Comparison of ENCODE assay signal across 1 cellular context in the genomic region with DNA sequence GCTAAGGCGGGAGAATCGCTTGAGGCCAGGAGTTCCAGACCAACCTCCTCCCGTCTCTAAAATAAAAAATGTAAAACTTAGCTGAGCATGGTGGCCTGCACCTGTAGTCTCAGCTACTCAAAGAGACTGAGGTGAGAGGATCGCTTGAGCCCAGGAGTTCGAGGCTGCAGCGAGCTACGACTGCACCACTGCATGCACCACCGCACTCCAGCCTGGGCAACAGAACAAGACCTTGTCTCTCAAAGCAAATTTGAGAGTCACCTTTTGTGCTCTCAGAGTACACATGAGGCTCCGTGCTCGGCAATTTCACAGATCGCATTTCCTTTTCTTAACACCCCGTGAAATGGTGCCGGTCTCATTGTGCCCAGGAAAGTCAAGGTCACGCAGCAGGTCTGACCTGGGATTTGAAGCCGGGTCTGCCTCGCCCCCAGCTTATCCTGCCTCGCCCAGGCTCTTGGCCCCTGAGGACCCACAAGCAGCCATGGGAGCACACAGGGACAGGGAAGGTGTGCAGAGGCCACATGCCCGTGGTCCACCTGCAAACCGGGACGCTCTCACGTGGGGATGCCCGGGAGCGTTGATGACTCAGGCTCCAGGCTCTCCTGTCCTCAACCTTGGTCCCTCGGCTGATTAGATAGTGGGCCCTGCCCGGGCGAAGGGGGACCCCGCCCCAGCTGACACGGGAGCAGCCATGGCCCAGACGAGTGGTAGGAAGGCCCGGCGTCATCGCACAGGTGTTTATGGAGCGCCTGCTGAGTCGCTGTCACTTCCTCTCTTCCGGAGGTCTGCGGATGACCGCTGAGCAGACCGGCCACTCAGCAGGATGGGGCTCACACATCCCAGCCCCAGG.
TF ChIP-seq lines count a peak whose summit lies in the region.

No MANE protein-coding gene starts in this region.

TF ChIP-seq in HepG2, 621 proteins besides CTCF, POLR2A, EP300 and RAD21 (continued from another document and continues in another):
- TF ChIP-seq, protein P1, sequence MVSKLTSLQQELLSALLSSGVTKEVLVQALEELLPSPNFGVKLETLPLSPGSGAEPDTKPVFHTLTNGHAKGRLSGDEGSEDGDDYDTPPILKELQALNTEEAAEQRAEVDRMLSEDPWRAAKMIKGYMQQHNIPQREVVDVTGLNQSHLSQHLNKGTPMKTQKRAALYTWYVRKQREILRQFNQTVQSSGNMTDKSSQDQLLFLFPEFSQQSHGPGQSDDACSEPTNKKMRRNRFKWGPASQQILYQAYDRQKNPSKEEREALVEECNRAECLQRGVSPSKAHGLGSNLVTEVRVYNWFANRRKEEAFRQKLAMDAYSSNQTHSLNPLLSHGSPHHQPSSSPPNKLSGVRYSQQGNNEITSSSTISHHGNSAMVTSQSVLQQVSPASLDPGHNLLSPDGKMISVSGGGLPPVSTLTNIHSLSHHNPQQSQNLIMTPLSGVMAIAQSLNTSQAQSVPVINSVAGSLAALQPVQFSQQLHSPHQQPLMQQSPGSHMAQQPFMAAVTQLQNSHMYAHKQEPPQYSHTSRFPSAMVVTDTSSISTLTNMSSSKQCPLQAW (CRISPR knock-in tag; IDR thresholded peaks at IDR 0.05) = peak; percentile 77; the same call in 1 of the 2 replicates
- TF ChIP-seq ZNF552 (CRISPR knock-in tag; IDR thresholded peaks at IDR 0.05; ENCODE audit: borderline replicate concordance) (peak; percentile 97), ZNF564 (CRISPR knock-in tag; IDR thresholded peaks at IDR 0.05) (peak; percentile 87), ZNF101 (CRISPR knock-in tag; IDR thresholded peaks at IDR 0.05; ENCODE audit: borderline replicate concordance, low read depth) (no peak), ZNF879 (CRISPR knock-in tag; IDR thresholded peaks at IDR 0.05) (no peak; the same call in 1 of the 2 replicates), ZNF570 (CRISPR knock-in tag; IDR thresholded peaks at IDR 0.05; ENCODE audit: borderline replicate concordance) (no peak), TAF15 (IDR thresholded peaks at IDR 0.05; ENCODE audit: low read depth, low read length, poor library complexity, severe bottlenecking) (no peak), PTBP1 (IDR thresholded peaks at IDR 0.05; ENCODE audit: low read depth, low read length, poor library complexity, severe bottlenecking) (no peak), ZNF558 (CRISPR knock-in tag; IDR thresholded peaks at IDR 0.05; ENCODE audit: borderline replicate concordance) (no peak; the same call in 1 of the 2 replicates), ZNF33B (CRISPR knock-in tag; IDR thresholded peaks at IDR 0.05) (peak; percentile 91), SATB2 (CRISPR knock-in tag; IDR thresholded peaks at IDR 0.05) (peak; percentile 54; the same call in 1 of the 2 replicates), ZNF550 (CRISPR knock-in tag; IDR thresholded peaks at IDR 0.05; ENCODE audit: borderline replicate concordance) (no peak), TRIM24 (CRISPR knock-in tag; IDR thresholded peaks at IDR 0.05) (no peak), MTF2 (CRISPR knock-in tag; IDR thresholded peaks at IDR 0.05; ENCODE audit: borderline replicate concordance) (peak; percentile 61; the same call in 1 of the 2 replicates), TMF1 (CRISPR knock-in tag; IDR thresholded peaks at IDR 0.05; ENCODE audit: low read depth) (peak; percentile 88; the same call in 1 of the 2 replicates), CEBPB (IDR thresholded peaks at IDR 0.05; ENCODE audit: borderline replicate concordance, low read depth, low read length) (no peak), TBP (CRISPR knock-in tag; IDR thresholded peaks at IDR 0.05) (no peak), ZNF850 (CRISPR knock-in tag; conservative IDR thresholded peaks at IDR 0.05) (no peak), ZNF775 (CRISPR knock-in tag; IDR thresholded peaks at IDR 0.05; ENCODE audit: borderline replicate concordance) (0 out of 2 replicates have a peak, but pooled peaks have one; percentile 60), ZNF619 (CRISPR knock-in tag; IDR thresholded peaks at IDR 0.05) (no peak), SNAPC2 (CRISPR knock-in tag; IDR thresholded peaks at IDR 0.05) (peak; percentile 78; the same call in 1 of the 2 replicates), ZNF841 (CRISPR knock-in tag; IDR thresholded peaks at IDR 0.05; ENCODE audit: borderline replicate concordance) (no peak; the same call in 1 of the 2 replicates), HES4 (CRISPR knock-in tag; IDR thresholded peaks at IDR 0.05; ENCODE audit: borderline replicate concordance) (peak; percentile 96), ZSCAN25 (CRISPR knock-in tag; IDR thresholded peaks at IDR 0.05) (peak; percentile 38; the same call in 1 of the 2 replicates), ZSCAN31 (CRISPR knock-in tag; IDR thresholded peaks at IDR 0.05; ENCODE audit: low read depth) (no peak), MATR3 (CRISPR knock-in tag; IDR thresholded peaks at IDR 0.05) (no peak), ZNF383 (CRISPR knock-in tag; IDR thresholded peaks at IDR 0.05; ENCODE audit: borderline replicate concordance) (no peak), ZNF329 (CRISPR knock-in tag; IDR thresholded peaks at IDR 0.05; ENCODE audit: low read depth) (no peak), ZNF501 (CRISPR knock-in tag; IDR thresholded peaks at IDR 0.05) (peak; percentile 82), TP53 (CRISPR knock-in tag; conservative IDR thresholded peaks at IDR 0.05) (no peak), XBP1 (CRISPR knock-in tag; IDR thresholded peaks at IDR 0.05) (no peak), SOX6 (IDR thresholded peaks at IDR 0.05) (no peak), SOX6 (CRISPR knock-in tag; IDR thresholded peaks at IDR 0.05) (0 out of 2 replicates have a peak, but pooled peaks have one; percentile 36), HNRNPUL1 (IDR thresholded peaks at IDR 0.05; ENCODE audit: low read depth, low read length) (no peak), ZNF34 (CRISPR knock-in tag; IDR thresholded peaks at IDR 0.05; ENCODE audit: borderline replicate concordance) (no peak), FOXK2 (IDR thresholded peaks at IDR 0.05) (no peak), KDM2A (CRISPR knock-in tag; IDR thresholded peaks at IDR 0.05; ENCODE audit: borderline replicate concordance, low read depth) (peak; percentile 30; the same call in 1 of the 2 replicates)
- TF ChIP-seq, protein P2, sequence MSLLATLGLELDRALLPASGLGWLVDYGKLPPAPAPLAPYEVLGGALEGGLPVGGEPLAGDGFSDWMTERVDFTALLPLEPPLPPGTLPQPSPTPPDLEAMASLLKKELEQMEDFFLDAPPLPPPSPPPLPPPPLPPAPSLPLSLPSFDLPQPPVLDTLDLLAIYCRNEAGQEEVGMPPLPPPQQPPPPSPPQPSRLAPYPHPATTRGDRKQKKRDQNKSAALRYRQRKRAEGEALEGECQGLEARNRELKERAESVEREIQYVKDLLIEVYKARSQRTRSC (CRISPR knock-in tag; IDR thresholded peaks at IDR 0.05; ENCODE audit: low read depth) = no peak
- TF ChIP-seq, protein P3, sequence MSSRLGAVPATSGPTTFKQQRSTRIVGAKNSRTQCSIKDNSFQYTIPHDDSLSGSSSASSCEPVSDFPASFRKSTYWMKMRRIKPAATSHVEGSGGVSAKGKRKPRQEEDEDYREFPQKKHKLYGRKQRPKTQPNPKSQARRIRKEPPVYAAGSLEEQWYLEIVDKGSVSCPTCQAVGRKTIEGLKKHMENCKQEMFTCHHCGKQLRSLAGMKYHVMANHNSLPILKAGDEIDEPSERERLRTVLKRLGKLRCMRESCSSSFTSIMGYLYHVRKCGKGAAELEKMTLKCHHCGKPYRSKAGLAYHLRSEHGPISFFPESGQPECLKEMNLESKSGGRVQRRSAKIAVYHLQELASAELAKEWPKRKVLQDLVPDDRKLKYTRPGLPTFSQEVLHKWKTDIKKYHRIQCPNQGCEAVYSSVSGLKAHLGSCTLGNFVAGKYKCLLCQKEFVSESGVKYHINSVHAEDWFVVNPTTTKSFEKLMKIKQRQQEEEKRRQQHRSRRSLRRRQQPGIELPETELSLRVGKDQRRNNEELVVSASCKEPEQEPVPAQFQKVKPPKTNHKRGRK (CRISPR knock-in tag; IDR thresholded peaks at IDR 0.05) = no peak
- TF ChIP-seq, protein P4, sequence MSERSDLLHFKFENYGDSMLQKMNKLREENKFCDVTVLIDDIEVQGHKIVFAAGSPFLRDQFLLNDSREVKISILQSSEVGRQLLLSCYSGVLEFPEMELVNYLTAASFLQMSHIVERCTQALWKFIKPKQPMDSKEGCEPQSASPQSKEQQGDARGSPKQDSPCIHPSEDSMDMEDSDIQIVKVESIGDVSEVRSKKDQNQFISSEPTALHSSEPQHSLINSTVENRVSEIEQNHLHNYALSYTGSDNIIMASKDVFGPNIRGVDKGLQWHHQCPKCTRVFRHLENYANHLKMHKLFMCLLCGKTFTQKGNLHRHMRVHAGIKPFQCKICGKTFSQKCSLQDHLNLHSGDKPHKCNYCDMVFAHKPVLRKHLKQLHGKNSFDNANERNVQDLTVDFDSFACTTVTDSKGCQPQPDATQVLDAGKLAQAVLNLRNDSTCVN (CRISPR knock-in tag; IDR thresholded peaks at IDR 0.05; ENCODE audit: borderline replicate concordance) = peak; percentile 66; the same call in 1 of the 2 replicates
- TF ChIP-seq, protein P5, sequence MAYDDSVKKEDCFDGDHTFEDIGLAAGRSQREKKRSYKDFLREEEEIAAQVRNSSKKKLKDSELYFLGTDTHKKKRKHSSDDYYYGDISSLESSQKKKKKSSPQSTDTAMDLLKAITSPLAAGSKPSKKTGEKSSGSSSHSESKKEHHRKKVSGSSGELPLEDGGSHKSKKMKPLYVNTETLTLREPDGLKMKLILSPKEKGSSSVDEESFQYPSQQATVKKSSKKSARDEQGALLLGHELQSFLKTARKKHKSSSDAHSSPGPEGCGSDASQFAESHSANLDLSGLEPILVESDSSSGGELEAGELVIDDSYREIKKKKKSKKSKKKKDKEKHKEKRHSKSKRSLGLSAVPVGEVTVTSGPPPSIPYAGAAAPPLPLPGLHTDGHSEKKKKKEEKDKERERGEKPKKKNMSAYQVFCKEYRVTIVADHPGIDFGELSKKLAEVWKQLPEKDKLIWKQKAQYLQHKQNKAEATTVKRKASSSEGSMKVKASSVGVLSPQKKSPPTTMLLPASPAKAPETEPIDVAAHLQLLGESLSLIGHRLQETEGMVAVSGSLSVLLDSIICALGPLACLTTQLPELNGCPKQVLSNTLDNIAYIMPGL (CRISPR knock-in tag; IDR thresholded peaks at IDR 0.05; ENCODE audit: borderline replicate concordance in 1 of 2, low read depth in 1 of 2) = peak; percentile 33 to 78; a peak in 2 of 4 replicates
- TF ChIP-seq, protein P6, sequence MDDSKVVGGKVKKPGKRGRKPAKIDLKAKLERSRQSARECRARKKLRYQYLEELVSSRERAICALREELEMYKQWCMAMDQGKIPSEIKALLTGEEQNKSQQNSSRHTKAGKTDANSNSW (CRISPR knock-in tag; IDR thresholded peaks at IDR 0.05; ENCODE audit: borderline replicate concordance) = 0 out of 2 replicates have a peak, but pooled peaks have one; percentile 67
- TF ChIP-seq, protein P7, sequence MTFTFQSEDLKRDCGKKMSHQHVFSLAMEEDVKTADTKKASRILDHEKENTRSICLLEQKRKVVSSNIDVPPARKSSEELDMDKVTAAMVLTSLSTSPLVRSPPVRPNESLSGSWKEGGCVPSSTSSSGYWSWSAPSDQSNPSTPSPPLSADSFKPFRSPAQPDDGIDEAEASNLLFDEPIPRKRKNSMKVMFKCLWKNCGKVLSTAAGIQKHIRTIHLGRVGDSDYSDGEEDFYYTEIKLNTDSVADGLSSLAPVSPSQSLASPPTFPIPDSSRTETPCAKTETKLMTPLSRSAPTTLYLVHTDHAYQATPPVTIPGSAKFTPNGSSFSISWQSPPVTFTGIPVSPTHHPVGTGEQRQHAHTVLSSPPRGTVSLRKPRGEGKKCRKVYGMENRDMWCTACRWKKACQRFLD (CRISPR knock-in tag; IDR thresholded peaks at IDR 0.05; ENCODE audit: borderline replicate concordance) = peak; percentile 82; the same call in 1 of the 2 replicates
- TF ChIP-seq, protein P8, sequence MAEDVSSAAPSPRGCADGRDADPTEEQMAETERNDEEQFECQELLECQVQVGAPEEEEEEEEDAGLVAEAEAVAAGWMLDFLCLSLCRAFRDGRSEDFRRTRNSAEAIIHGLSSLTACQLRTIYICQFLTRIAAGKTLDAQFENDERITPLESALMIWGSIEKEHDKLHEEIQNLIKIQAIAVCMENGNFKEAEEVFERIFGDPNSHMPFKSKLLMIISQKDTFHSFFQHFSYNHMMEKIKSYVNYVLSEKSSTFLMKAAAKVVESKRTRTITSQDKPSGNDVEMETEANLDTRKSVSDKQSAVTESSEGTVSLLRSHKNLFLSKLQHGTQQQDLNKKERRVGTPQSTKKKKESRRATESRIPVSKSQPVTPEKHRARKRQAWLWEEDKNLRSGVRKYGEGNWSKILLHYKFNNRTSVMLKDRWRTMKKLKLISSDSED (CRISPR knock-in tag; IDR thresholded peaks at IDR 0.05) = no peak
- TF ChIP-seq, protein P9, sequence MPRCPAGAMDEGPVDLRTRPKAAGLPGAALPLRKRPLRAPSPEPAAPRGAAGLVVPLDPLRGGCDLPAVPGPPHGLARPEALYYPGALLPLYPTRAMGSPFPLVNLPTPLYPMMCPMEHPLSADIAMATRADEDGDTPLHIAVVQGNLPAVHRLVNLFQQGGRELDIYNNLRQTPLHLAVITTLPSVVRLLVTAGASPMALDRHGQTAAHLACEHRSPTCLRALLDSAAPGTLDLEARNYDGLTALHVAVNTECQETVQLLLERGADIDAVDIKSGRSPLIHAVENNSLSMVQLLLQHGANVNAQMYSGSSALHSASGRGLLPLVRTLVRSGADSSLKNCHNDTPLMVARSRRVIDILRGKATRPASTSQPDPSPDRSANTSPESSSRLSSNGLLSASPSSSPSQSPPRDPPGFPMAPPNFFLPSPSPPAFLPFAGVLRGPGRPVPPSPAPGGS (CRISPR knock-in tag; IDR thresholded peaks at IDR 0.05) = peak; percentile 94
- TF ChIP-seq, protein P10, sequence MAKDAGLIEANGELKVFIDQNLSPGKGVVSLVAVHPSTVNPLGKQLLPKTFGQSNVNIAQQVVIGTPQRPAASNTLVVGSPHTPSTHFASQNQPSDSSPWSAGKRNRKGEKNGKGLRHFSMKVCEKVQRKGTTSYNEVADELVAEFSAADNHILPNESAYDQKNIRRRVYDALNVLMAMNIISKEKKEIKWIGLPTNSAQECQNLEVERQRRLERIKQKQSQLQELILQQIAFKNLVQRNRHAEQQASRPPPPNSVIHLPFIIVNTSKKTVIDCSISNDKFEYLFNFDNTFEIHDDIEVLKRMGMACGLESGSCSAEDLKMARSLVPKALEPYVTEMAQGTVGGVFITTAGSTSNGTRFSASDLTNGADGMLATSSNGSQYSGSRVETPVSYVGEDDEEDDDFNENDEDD (CRISPR knock-in tag; IDR thresholded peaks at IDR 0.05; ENCODE audit: borderline replicate concordance) = peak; percentile 87; the same call in 1 of the 2 replicates
- TF ChIP-seq, protein P11, sequence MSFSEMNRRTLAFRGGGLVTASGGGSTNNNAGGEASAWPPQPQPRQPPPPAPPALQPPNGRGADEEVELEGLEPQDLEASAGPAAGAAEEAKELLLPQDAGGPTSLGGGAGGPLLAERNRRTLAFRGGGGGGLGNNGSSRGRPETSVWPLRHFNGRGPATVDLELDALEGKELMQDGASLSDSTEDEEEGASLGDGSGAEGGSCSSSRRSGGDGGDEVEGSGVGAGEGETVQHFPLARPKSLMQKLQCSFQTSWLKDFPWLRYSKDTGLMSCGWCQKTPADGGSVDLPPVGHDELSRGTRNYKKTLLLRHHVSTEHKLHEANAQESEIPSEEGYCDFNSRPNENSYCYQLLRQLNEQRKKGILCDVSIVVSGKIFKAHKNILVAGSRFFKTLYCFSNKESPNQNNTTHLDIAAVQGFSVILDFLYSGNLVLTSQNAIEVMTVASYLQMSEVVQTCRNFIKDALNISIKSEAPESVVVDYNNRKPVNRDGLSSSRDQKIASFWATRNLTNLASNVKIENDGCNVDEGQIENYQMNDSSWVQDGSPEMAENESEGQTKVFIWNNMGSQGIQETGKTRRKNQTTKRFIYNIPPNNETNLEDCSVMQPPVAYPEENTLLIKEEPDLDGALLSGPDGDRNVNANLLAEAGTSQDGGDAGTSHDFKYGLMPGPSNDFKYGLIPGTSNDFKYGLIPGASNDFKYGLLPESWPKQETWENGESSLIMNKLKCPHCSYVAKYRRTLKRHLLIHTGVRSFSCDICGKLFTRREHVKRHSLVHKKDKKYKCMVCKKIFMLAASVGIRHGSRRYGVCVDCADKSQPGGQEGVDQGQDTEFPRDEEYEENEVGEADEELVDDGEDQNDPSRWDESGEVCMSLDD (CRISPR knock-in tag; IDR thresholded peaks at IDR 0.05; ENCODE audit: borderline replicate concordance) = no peak
